Comparison of ENCODE assay signal across 21 cellular contexts in genomic region chr1:9065213-9065751, GRCh38. TPM values are rescaled to one million over a fixed set of nuclear protein-coding genes. Genes with fewer than 3 reads are reported as not detected.
DNase-seq lines count a peak whose midpoint lies in the region; ATAC-seq, FAIRE-seq and TF ChIP-seq lines count a peak whose summit lies in the region.
"Had no signal": no experiment of that assay in that cellular context is flagged by ENCODE, and none has a peak within 500 bp of the region (broad histone marks: within the 10 kb centered on the region; RNA-seq: fewer than 3 reads in every experiment).

No MANE protein-coding gene starts in this region.

- no peaks in the 10 kb centered on the region for H3K27me3 ChIP-seq in gastrocnemius medialis
- no peaks in the 10 kb centered on the region for H3K27me3 ChIP-seq in endodermal cell (ENCODE audit: control insufficient read depth, insufficient read depth, low read length, poor library complexity, severe bottlenecking)

- H3K36me3 Mint-ChIP-seq in WTC11 (no peaks in the 10 kb centered on the region), mesothelial cell of epicardium (no peaks in the 10 kb centered on the region), endodermal cell (ENCODE audit: low read depth) (no peaks in the 10 kb centered on the region)
- H3K36me3 Mint-ChIP-seq: activated CD8-positive, alpha-beta memory T cell treated with anti-CD3 and anti-CD28 coated beads, Interleukin-2, amount 10 ng/mL, durations not matched to agents 7 days and 5 days; naive thymus-derived CD8-positive, alpha-beta T cell had no signal

- FAIRE-seq in GM19239 (lab: Jason Lieb, UNC), result peak; percentile 48
- FAIRE-seq: RCC 7860 had no signal

- H3K9me3 ChIP-seq in gastrocnemius medialis (no peaks in the 10 kb centered on the region), endodermal cell (ENCODE audit: control insufficient read depth, low read length) (no peaks in the 10 kb centered on the region)

- 67 to 72% methylated on average over 7 of the region's 7 CpGs for WGBS in lower leg skin, 2 donors
- 88 to 89% methylated on average over 6 to 7 of the region's 7 CpGs for WGBS in endodermal cell (ENCODE audit: insufficient coverage in 1 of 2, insufficient read length in 1 of 2), 2 experiments

- H3K4me1 Mint-ChIP-seq in WTC11, result peaks cover 26% of the 10 kb centered on the region
- H3K4me1 Mint-ChIP-seq in mesothelial cell of epicardium, result peaks cover 17% of the 10 kb centered on the region
- peaks cover 12% of the 10 kb centered on the region for H3K4me1 Mint-ChIP-seq in endodermal cell

- H3K4me3 ChIP-seq in gastrocnemius medialis (no peak overlapping the region), lower leg skin (ENCODE audit: low read depth, poor library complexity, severe bottlenecking) (no peak overlapping the region), endodermal cell (ENCODE audit: low read length) (no peak overlapping the region)

- POLR2A ChIA-PET in WTC11 (lab: Charles Lee), result no interaction called here

- H3K36me3 ChIP-seq in gastrocnemius medialis (no peaks in the 10 kb centered on the region), endodermal cell (ENCODE audit: control insufficient read depth, insufficient read depth, low read length) (no peaks in the 10 kb centered on the region)

- intact Hi-C loops in gastrocnemius medialis (cut with DNase I; ENCODE audit: low total_unique reads) (loop anchor here (5.0 to 10.0 kb wide), 6 partner anchors 167 to 1050 kb away; partner anchors contain the start of genes ENO1 and H6PD), lower leg skin (cut with DNase I; ENCODE audit: low total_unique reads) (no loop called here)

- H3K4me1 ChIP-seq in gastrocnemius medialis, result peaks cover 75 to 77% of the 10 kb centered on the region in 2 donors
- no peaks in the 10 kb centered on the region for H3K4me1 ChIP-seq in endodermal cell (ENCODE audit: control insufficient read depth, insufficient read depth, low read length)

- in situ Hi-C loops in gastrocnemius medialis (cut with MboI; ENCODE audit: low sequenced_read_pairs in 4 of 4), result no loop called here

- no peak for DNase-seq in GM19239 (ENCODE audit: insufficient read length, low spot score)
- no peak for DNase-seq in WTC11 (ENCODE audit: low spot score)
- no peak for DNase-seq in mesothelial cell of epicardium (ENCODE audit: low spot score in 2 of 2, unreplicated experiment in 2 of 2)
- no peak for DNase-seq in gastrocnemius medialis
- no peak for DNase-seq in lower leg skin (ENCODE audit: low spot score in 2 of 2)
- no peak for DNase-seq in T-helper 2 cell
- no peak for DNase-seq in endodermal cell
- DNase-seq in DMS 273 (lab: John Stamatoyannopoulos, UW; ENCODE audit: unreplicated experiment), result no peak
- DNase-seq: activated CD4-positive, alpha-beta T cell treated with anti-CD3 and anti-CD28 coated beads for 4 hours; activated CD8-positive, alpha-beta memory T cell treated with anti-CD3 and anti-CD28 coated beads, Interleukin-2, amount 10 ng/mL, durations not matched to agents 7 days and 5 days; naive thymus-derived CD8-positive, alpha-beta T cell; NCI-H1105 treated with DMSO at 0.1 percent for 48 hours; NCI-H82; stimulated activated CD4-positive, alpha-beta T cell treated with anti-CD3 and anti-CD28 coated beads, Interleukin-2, amount 100 ng/mL, for 24 hours had no signal

- ATAC-seq in WTC11 (no peak), gastrocnemius medialis (no peak)
- ATAC-seq: activated CD8-positive, alpha-beta memory T cell treated with anti-CD3 and anti-CD28 coated beads, Interleukin-2, amount 10 ng/mL, durations not matched to agents 7 days and 5 days; HCT116; naive thymus-derived CD8-positive, alpha-beta T cell; SK-N-SH treated with all-trans-retinoic acid at 6 μM for 48 hours had no signal

- TF ChIP-seq CTCF in WTC11 (IDR thresholded peaks at IDR 0.05) (no peak), mesothelial cell of epicardium (IDR thresholded peaks at IDR 0.05; ENCODE audit: unreplicated experiment) (no peak), gastrocnemius medialis (IDR thresholded peaks at IDR 0.05 in 4 of 5, conservative IDR thresholded peaks at IDR 0.05 in 1 of 5) (no peak), lower leg skin (IDR thresholded peaks at IDR 0.05) (no peak), endodermal cell (conservative IDR thresholded peaks at IDR 0.05) (no peak)

- H3K9me3 Mint-ChIP-seq in WTC11 (no peaks in the 10 kb centered on the region), mesothelial cell of epicardium (no peaks in the 10 kb centered on the region), endodermal cell (no peaks in the 10 kb centered on the region)
- H3K9me3 Mint-ChIP-seq: activated T-helper 2 cell treated with anti-CD3 and anti-CD28 coated beads, Interferon-gamma antibody, Interleukin-2, Interleukin-4, amounts not matched to agents 10 μg/mL and 5 μg/mL and 100 μg/mL, durations not matched to agents 14 hours and 24 hours and 36 hours; naive thymus-derived CD8-positive, alpha-beta T cell had no signal

- H3K27ac ChIP-seq in gastrocnemius medialis (peak overlapping the region; percentile 86 to 98 (median 92)), endodermal cell (ENCODE audit: low read depth, low read length) (no peak overlapping the region)

- H3K4me3 Mint-ChIP-seq in WTC11 (no peak overlapping the region), mesothelial cell of epicardium (no peak overlapping the region), endodermal cell (no peak overlapping the region)
- H3K4me3 Mint-ChIP-seq: activated CD8-positive, alpha-beta memory T cell treated with anti-CD3 and anti-CD28 coated beads, Interleukin-2, amount 10 ng/mL, durations not matched to agents 7 days and 5 days; naive thymus-derived CD8-positive, alpha-beta T cell had no signal

- no peaks in the 10 kb centered on the region for H3K27me3 Mint-ChIP-seq in WTC11 (ENCODE audit: low read depth)
- no peaks in the 10 kb centered on the region for H3K27me3 Mint-ChIP-seq in mesothelial cell of epicardium (ENCODE audit: low read depth)
- H3K27me3 Mint-ChIP-seq in endodermal cell (ENCODE audit: insufficient read depth), result no peaks in the 10 kb centered on the region

- H3K27ac Mint-ChIP-seq in WTC11 (peak overlapping the region; percentile 73; the same call in 1 of the 2 replicates), mesothelial cell of epicardium (peak overlapping the region; percentile 4), endodermal cell (no peak overlapping the region)
- H3K27ac Mint-ChIP-seq: activated CD8-positive, alpha-beta memory T cell treated with anti-CD3 and anti-CD28 coated beads, Interleukin-2, amount 10 ng/mL, durations not matched to agents 7 days and 5 days; activated T-helper 2 cell treated with anti-CD3 and anti-CD28 coated beads, Interferon-gamma antibody, Interleukin-2, Interleukin-4, amounts not matched to agents 10 μg/mL and 5 μg/mL and 100 μg/mL, durations not matched to agents 14 hours and 24 hours and 36 hours; naive thymus-derived CD8-positive, alpha-beta T cell had no signal

- no peak overlapping the region for H3K9ac ChIP-seq in endodermal cell (ENCODE audit: extremely low read depth, low read length, poor library complexity, severe bottlenecking)

- TF ChIP-seq POLR2A in gastrocnemius medialis (IDR thresholded peaks at IDR 0.05) (peak in 1 of 2 donors; percentile 14), lower leg skin (IDR thresholded peaks at IDR 0.05) (no peak)

- CTCF ChIA-PET in WTC11 (lab: Charles Lee), result no interaction called here

TF ChIP-seq in WTC11, 78 proteins besides CTCF, POLR2A, EP300 and RAD21 (continues in another document):
- TF ChIP-seq FOXP1 (CRISPR knock-in tag; IDR thresholded peaks at IDR 0.05; ENCODE audit: borderline replicate concordance) (no peak), AR (CRISPR knock-in tag; IDR thresholded peaks at IDR 0.05) (no peak), PRRX2 (CRISPR knock-in tag; IDR thresholded peaks at IDR 0.05) (no peak), ZNF416 (CRISPR knock-in tag; IDR thresholded peaks at IDR 0.05) (no peak), ZNF317 (CRISPR knock-in tag; IDR thresholded peaks at IDR 0.05; ENCODE audit: borderline replicate concordance, low read depth) (no peak), HMGA2 (CRISPR knock-in tag; IDR thresholded peaks at IDR 0.05) (no peak)

RNA-seq across cellular contexts. Expression of gene SLC2A5, which starts 4.2 kb away (rescaled TPM):
- total RNA-seq in WTC11 (2021), result 0.04 to 0.18 TPM (median 0.07 TPM) in 3 replicates
- total RNA-seq in mesothelial cell of epicardium, result 0.07 to 0.13 TPM (median 0.11 TPM) in 3 replicates
- total RNA-seq in gastrocnemius medialis, result 10 to 100 TPM; 11.2 to 34.5 (median 22.8) TPM
- 1 to 10 TPM in 2 of 4 donors, under 1 TPM in 2; 0.21 to 3.4 (median 1.9) TPM for total RNA-seq in lower leg skin
- not detected for total RNA-seq in endodermal cell
- not detected for polyA plus RNA-seq in endodermal cell (2013, experiment 1 of 2)
- polyA plus RNA-seq in endodermal cell (2013, experiment 2 of 2), result not detected
- total RNA-seq: activated CD8-positive, alpha-beta memory T cell treated with anti-CD3 and anti-CD28 coated beads, Interleukin-2, amount 10 ng/mL, durations not matched to agents 7 days and 5 days; activated T-helper 2 cell treated with anti-CD3 and anti-CD28 coated beads, Interferon-gamma antibody, Interleukin-2, Interleukin-4, amounts not matched to agents 10 μg/mL and 5 μg/mL and 100 μg/mL, durations not matched to agents 14 hours and 24 hours and 36 hours had no signal
- polyA plus RNA-seq: naive thymus-derived CD8-positive, alpha-beta T cell had no signal

RNA-seq across cellular contexts. Expression of gene SLC2A7, which starts 39.1 kb away (rescaled TPM):
- not detected in 3 replicates for total RNA-seq in WTC11 (2021)
- not detected in 3 replicates for total RNA-seq in mesothelial cell of epicardium
- not detected for total RNA-seq in gastrocnemius medialis
- not detected for total RNA-seq in lower leg skin
- not detected for total RNA-seq in endodermal cell
- not detected for polyA plus RNA-seq in endodermal cell (2013, experiment 1 of 2)
- not detected for polyA plus RNA-seq in endodermal cell (2013, experiment 2 of 2)
- total RNA-seq: activated CD8-positive, alpha-beta memory T cell treated with anti-CD3 and anti-CD28 coated beads, Interleukin-2, amount 10 ng/mL, durations not matched to agents 7 days and 5 days; activated T-helper 2 cell treated with anti-CD3 and anti-CD28 coated beads, Interferon-gamma antibody, Interleukin-2, Interleukin-4, amounts not matched to agents 10 μg/mL and 5 μg/mL and 100 μg/mL, durations not matched to agents 14 hours and 24 hours and 36 hours; LHCN-M2; lung microvascular endothelial cell; naive thymus-derived CD8-positive, alpha-beta T cell had no signal
- polyA plus RNA-seq: esophagus had no signal
